Comparison of ENCODE assay signal across 2 cellular contexts in the genomic region with DNA sequence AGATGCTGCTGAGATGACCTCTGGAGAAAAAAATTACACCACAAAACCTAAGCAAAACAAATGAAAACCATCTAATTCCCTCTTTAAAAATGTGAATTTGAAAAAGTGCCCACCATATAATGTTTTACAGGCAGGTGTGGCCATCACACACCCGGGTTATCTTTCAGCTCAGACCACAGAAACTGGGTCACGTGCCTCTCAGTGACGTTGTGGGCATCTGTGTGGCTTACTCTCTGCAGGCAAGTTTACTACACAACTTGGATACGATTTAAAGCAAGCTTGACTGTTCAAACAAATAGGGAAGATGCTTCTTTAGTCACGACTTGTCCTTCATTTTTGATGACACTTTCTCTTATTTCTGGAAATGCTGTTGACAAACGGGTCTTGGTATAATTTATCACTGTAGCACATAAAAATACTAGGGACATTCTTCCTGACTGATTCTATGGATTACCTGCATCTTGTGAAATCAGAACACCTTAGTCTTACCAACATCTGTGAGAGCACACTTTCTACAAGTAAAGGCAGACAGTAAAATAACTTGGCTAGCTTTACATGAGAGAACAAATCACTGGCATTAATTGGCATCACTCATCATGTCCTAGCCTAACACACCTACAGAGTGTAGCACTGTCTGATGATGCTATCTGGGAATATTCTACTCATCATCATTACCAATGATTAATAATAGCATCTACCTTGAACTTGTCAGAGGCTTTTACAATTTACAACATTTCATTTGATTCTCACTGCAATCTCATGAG.
TF ChIP-seq lines count a peak whose summit lies in the region.

No MANE protein-coding gene starts in this region.

TF ChIP-seq in GM12878, 131 proteins besides CTCF, POLR2A, EP300 and RAD21 (continued from another document and continues in another):
- TF ChIP-seq ZNF687 (IDR thresholded peaks at IDR 0.05): no peak
- TF ChIP-seq E2F4 (IDR thresholded peaks at IDR 0.05; ENCODE audit: low read depth, low read length): no peak
- TF ChIP-seq WRNIP1 (IDR thresholded peaks at IDR 0.05; ENCODE audit: borderline replicate concordance, low read depth, low read length): no peak
- TF ChIP-seq BHLHE40 (IDR thresholded peaks at IDR 0.05; ENCODE audit: borderline replicate concordance in 1 of 2, low read depth in 2 of 2, low read length in 1 of 2): peak; percentile 88 to 95
- peak; percentile 17; the same call in 1 of the 2 replicates for TF ChIP-seq TBL1XR1 (IDR thresholded peaks at IDR 0.05; ENCODE audit: low read depth, low read length)
- no peak for TF ChIP-seq ZNF217 (IDR thresholded peaks at IDR 0.05)
- no peak for TF ChIP-seq TARDBP (IDR thresholded peaks at IDR 0.05; ENCODE audit: borderline replicate concordance)
- no peak for TF ChIP-seq MYB (IDR thresholded peaks at IDR 0.05; ENCODE audit: borderline replicate concordance, low read depth, low read length)
- no peak for TF ChIP-seq RBBP5 (conservative IDR thresholded peaks at IDR 0.05)
- TF ChIP-seq CREB1 (IDR thresholded peaks at IDR 0.05; ENCODE audit: low read depth): peak; percentile 61
- no peak for TF ChIP-seq ZBTB4 (CRISPR knock-in tag; IDR thresholded peaks at IDR 0.05)
- TF ChIP-seq, protein P1, sequence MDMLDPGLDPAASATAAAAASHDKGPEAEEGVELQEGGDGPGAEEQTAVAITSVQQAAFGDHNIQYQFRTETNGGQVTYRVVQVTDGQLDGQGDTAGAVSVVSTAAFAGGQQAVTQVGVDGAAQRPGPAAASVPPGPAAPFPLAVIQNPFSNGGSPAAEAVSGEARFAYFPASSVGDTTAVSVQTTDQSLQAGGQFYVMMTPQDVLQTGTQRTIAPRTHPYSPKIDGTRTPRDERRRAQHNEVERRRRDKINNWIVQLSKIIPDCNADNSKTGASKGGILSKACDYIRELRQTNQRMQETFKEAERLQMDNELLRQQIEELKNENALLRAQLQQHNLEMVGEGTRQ (IDR thresholded peaks at IDR 0.05; ENCODE audit: borderline replicate concordance, low read depth, low read length): peak; percentile 55

TF ChIP-seq in WTC11, 78 proteins besides CTCF, POLR2A, EP300 and RAD21 (continued from another document):
- TF ChIP-seq, protein P2, sequence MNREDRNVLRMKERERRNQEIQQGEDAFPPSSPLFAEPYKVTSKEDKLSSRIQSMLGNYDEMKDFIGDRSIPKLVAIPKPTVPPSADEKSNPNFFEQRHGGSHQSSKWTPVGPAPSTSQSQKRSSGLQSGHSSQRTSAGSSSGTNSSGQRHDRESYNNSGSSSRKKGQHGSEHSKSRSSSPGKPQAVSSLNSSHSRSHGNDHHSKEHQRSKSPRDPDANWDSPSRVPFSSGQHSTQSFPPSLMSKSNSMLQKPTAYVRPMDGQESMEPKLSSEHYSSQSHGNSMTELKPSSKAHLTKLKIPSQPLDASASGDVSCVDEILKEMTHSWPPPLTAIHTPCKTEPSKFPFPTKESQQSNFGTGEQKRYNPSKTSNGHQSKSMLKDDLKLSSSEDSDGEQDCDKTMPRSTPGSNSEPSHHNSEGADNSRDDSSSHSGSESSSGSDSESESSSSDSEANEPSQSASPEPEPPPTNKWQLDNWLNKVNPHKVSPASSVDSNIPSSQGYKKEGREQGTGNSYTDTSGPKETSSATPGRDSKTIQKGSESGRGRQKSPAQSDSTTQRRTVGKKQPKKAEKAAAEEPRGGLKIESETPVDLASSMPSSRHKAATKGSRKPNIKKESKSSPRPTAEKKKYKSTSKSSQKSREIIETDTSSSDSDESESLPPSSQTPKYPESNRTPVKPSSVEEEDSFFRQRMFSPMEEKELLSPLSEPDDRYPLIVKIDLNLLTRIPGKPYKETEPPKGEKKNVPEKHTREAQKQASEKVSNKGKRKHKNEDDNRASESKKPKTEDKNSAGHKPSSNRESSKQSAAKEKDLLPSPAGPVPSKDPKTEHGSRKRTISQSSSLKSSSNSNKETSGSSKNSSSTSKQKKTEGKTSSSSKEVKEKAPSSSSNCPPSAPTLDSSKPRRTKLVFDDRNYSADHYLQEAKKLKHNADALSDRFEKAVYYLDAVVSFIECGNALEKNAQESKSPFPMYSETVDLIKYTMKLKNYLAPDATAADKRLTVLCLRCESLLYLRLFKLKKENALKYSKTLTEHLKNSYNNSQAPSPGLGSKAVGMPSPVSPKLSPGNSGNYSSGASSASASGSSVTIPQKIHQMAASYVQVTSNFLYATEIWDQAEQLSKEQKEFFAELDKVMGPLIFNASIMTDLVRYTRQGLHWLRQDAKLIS (CRISPR knock-in tag; IDR thresholded peaks at IDR 0.05; ENCODE audit: borderline replicate concordance): no peak
- TF ChIP-seq TEAD4 (CRISPR knock-in tag; IDR thresholded peaks at IDR 0.05): no peak
- TF ChIP-seq GRHL2 (CRISPR knock-in tag; IDR thresholded peaks at IDR 0.05; ENCODE audit: insufficient replicate concordance, severe bottlenecking): no peak
- TF ChIP-seq ARID4B (CRISPR knock-in tag; IDR thresholded peaks at IDR 0.05; ENCODE audit: borderline replicate concordance): no peak
- no peak for TF ChIP-seq ESRRA (CRISPR knock-in tag; IDR thresholded peaks at IDR 0.05; ENCODE audit: borderline replicate concordance)
- TF ChIP-seq, protein P3, sequence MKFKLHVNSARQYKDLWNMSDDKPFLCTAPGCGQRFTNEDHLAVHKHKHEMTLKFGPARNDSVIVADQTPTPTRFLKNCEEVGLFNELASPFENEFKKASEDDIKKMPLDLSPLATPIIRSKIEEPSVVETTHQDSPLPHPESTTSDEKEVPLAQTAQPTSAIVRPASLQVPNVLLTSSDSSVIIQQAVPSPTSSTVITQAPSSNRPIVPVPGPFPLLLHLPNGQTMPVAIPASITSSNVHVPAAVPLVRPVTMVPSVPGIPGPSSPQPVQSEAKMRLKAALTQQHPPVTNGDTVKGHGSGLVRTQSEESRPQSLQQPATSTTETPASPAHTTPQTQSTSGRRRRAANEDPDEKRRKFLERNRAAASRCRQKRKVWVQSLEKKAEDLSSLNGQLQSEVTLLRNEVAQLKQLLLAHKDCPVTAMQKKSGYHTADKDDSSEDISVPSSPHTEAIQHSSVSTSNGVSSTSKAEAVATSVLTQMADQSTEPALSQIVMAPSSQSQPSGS (CRISPR knock-in tag; IDR thresholded peaks at IDR 0.05; ENCODE audit: borderline replicate concordance, low read depth): no peak
- TF ChIP-seq, protein P4, sequence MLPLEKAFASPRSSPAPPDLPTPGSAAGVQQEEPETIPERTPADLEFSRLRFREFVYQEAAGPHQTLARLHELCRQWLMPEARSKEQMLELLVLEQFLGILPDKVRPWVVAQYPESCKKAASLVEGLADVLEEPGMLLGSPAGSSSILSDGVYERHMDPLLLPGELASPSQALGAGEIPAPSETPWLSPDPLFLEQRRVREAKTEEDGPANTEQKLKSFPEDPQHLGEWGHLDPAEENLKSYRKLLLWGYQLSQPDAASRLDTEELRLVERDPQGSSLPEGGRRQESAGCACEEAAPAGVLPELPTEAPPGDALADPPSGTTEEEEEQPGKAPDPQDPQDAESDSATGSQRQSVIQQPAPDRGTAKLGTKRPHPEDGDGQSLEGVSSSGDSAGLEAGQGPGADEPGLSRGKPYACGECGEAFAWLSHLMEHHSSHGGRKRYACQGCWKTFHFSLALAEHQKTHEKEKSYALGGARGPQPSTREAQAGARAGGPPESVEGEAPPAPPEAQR (CRISPR knock-in tag; IDR thresholded peaks at IDR 0.05): no peak
TF ChIP-seq in WTC11: peak in this region for 0.
